15 cellular contexts compared by ENCODE assay signal in the genomic region with DNA sequence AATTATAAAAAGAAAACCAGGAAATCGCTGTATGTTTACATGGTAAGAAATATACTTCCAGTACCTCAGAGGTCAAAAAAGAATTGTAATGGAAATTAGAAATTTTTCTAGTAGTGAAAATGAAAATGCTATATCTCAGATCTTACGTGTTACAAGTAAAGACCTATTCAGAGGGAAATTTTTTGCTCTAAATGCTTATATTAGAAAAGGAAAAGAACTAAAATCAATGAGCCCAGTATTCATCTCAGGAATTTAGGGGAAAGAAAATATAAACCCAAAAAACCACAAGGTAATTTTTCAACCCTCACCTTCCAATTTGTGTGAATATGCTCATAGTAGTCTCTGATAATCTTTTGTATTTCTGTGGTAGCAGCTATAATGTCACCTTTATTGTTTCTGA.
A peak's percentile ranks its signal among the peaks of the same experiment; 100 is the strongest.
DNase-seq lines count a peak whose midpoint lies in the region; ATAC-seq and TF ChIP-seq lines count a peak whose summit lies in the region.
"Had no signal": no experiment of that assay in that cellular context is flagged by ENCODE, and none has a peak within 500 bp of the region (broad histone marks: within the 10 kb centered on the region; RNA-seq: fewer than 3 reads in every experiment).

No MANE protein-coding gene starts in this region.

- peaks cover 6% of the 10 kb centered on the region for H3K36me3 Mint-ChIP-seq in central memory CD8-positive, alpha-beta T cell (ENCODE audit: insufficient read depth)
- peaks cover 10% of the 10 kb centered on the region for H3K36me3 Mint-ChIP-seq in mesothelial cell of epicardium

- peak; percentile 75 for ATAC-seq in GM18858 (IDR thresholded peaks at IDR 0.05; ENCODE audit: unreplicated experiment)
- peak; percentile 62 for ATAC-seq in GM21360 (IDR thresholded peaks at IDR 0.05; ENCODE audit: unreplicated experiment)
- ATAC-seq in HG02938 (IDR thresholded peaks at IDR 0.05; ENCODE audit: unreplicated experiment): peak; percentile 66
- ATAC-seq in central memory CD8-positive, alpha-beta T cell (replicated peaks; ENCODE audit: extremely low read depth, poor library complexity, severe bottlenecking): no peak

- H3K9me3 Mint-ChIP-seq in central memory CD8-positive, alpha-beta T cell: no peaks in the 10 kb centered on the region
- peaks cover 3% of the 10 kb centered on the region for H3K9me3 Mint-ChIP-seq in mesothelial cell of epicardium
- H3K9me3 Mint-ChIP-seq: dendritic cell treated with granulocyte-macrophage colony-stimulating factor and Interleukin-4, amounts not matched to agents 40 ng/mL and 50 ng/mL, for 4 days had no signal

- 98% methylated on average over 2 of the region's 2 CpGs for WGBS in smooth muscle cell (ENCODE audit: low lambda C conversion rate)

- H3K4me1 Mint-ChIP-seq in central memory CD8-positive, alpha-beta T cell: peaks cover 7% of the 10 kb centered on the region
- H3K4me1 Mint-ChIP-seq in mesothelial cell of epicardium: peaks cover 2% of the 10 kb centered on the region

- no peaks in the 10 kb centered on the region for H3F3A ChIP-seq in smooth muscle cell (ENCODE audit: low read depth)

- no peaks in the 10 kb centered on the region for H3K9me3 ChIP-seq in smooth muscle cell (replicated peaks; ENCODE audit: low read depth)
- H3K9me3 ChIP-seq: Peyer's patch had no signal

- H3K36me3 ChIP-seq in smooth muscle cell (ENCODE audit: low read depth): no peaks in the 10 kb centered on the region
- H3K36me3 ChIP-seq: Peyer's patch had no signal

- DNase-seq in central memory CD8-positive, alpha-beta T cell (ENCODE audit: low spot score in 2 of 2): no peak
- DNase-seq in smooth muscle cell (lab: John Stamatoyannopoulos, UW; ENCODE audit: unreplicated experiment) (no peak), NCI-H345 (lab: John Stamatoyannopoulos, UW) (no peak), mesothelial cell of epicardium (ENCODE audit: low spot score in 2 of 2, unreplicated experiment in 2 of 2) (no peak)
- DNase-seq: activated CD4-positive, alpha-beta memory T cell treated with anti-CD3 and anti-CD28 coated beads for 36 hours; activated gamma-delta T cell treated with Interleukin-2 at 50 U/mL for 16 hours; DMS53; erythroblast; NCI-H2081; nucleus accumbens; Peyer's patch had no signal

- no peak overlapping the region for H3K4me3 ChIP-seq in smooth muscle cell
- H3K4me3 ChIP-seq: Peyer's patch had no signal

- no peak overlapping the region for H3K9ac ChIP-seq in smooth muscle cell (ENCODE audit: low read depth)

- H3K4me2 ChIP-seq in smooth muscle cell: no peak overlapping the region

- H3K79me2 ChIP-seq in smooth muscle cell (ENCODE audit: low read depth): no peaks in the 10 kb centered on the region

- peak overlapping the region; percentile 33 for H3K27ac Mint-ChIP-seq in central memory CD8-positive, alpha-beta T cell (ENCODE audit: low read depth)
- H3K27ac Mint-ChIP-seq in mesothelial cell of epicardium: no peak overlapping the region
- H3K27ac Mint-ChIP-seq: activated CD4-positive, alpha-beta memory T cell treated with anti-CD3 and anti-CD28 coated beads for 36 hours; dendritic cell treated with granulocyte-macrophage colony-stimulating factor and Interleukin-4, amounts not matched to agents 40 ng/mL and 50 ng/mL, for 4 days had no signal

- H4K20me1 ChIP-seq in smooth muscle cell (ENCODE audit: low read depth): no peaks in the 10 kb centered on the region

- no peaks in the 10 kb centered on the region for H3K4me1 ChIP-seq in smooth muscle cell (ENCODE audit: low read depth)
- H3K4me1 ChIP-seq: Peyer's patch had no signal

- no peaks in the 10 kb centered on the region for H3K27me3 ChIP-seq in smooth muscle cell (ENCODE audit: low read depth)
- H3K27me3 ChIP-seq: Peyer's patch had no signal

- H3K27ac ChIP-seq in smooth muscle cell (ENCODE audit: low read depth): no peak overlapping the region
- H3K27ac ChIP-seq: Peyer's patch had no signal

- no peaks in the 10 kb centered on the region for H3K27me3 Mint-ChIP-seq in central memory CD8-positive, alpha-beta T cell
- H3K27me3 Mint-ChIP-seq in mesothelial cell of epicardium (ENCODE audit: low read depth): no peaks in the 10 kb centered on the region
- H3K27me3 Mint-ChIP-seq: activated CD4-positive, alpha-beta memory T cell treated with anti-CD3 and anti-CD28 coated beads for 36 hours; dendritic cell treated with granulocyte-macrophage colony-stimulating factor and Interleukin-4, amounts not matched to agents 40 ng/mL and 50 ng/mL, for 4 days had no signal

- H3K4me3 Mint-ChIP-seq in central memory CD8-positive, alpha-beta T cell: no peak overlapping the region
- H3K4me3 Mint-ChIP-seq in mesothelial cell of epicardium: no peak overlapping the region
- H3K4me3 Mint-ChIP-seq: activated CD4-positive, alpha-beta memory T cell treated with anti-CD3 and anti-CD28 coated beads for 36 hours; dendritic cell treated with granulocyte-macrophage colony-stimulating factor and Interleukin-4, amounts not matched to agents 40 ng/mL and 50 ng/mL, for 4 days had no signal

- TF ChIP-seq CTCF in smooth muscle cell (IDR thresholded peaks at IDR 0.05; ENCODE audit: borderline replicate concordance, insufficient read depth, poor library complexity, severe bottlenecking) (no peak), mesothelial cell of epicardium (IDR thresholded peaks at IDR 0.05; ENCODE audit: unreplicated experiment) (no peak)

- no peak overlapping the region for H2AFZ ChIP-seq in smooth muscle cell (ENCODE audit: low read depth)
